In the genomic region with DNA sequence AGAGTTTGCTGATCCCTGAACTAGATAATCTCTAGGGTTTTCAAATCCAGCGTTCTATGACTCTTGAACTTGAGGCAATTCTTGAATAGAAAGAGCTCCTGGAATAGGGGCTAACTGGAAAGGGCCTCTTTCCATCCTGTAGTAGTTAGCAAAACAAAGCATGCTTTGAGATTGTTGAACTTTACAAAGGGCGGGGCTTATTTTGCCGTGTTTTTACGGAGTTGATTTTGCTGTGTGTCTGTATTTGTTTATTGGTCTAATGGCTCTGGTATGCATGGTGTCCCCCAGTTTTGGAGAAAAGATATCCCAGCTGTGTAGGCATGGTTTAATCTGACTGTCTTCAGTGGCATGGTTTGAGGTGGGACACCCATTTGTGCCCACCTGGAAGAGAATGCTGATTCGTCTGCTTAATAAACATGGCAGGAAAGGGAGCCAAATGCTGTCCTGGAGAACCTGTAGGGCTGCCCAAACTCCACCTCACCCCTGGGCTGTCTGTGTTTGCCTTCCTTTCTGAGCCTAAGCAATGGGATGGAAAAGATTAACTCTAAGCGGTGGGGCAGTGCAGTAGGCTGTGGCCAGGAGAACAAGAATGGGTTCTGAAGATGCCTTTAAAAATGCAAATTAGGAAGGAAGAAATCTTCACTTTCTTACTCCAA, we compare ENCODE assay signal across 1 cellular context.
TF ChIP-seq lines count a peak whose summit lies in the region.

No MANE protein-coding gene starts in this region.

TF ChIP-seq in H1, 55 proteins besides CTCF, POLR2A, EP300 and RAD21:
- TF ChIP-seq CBX8 (IDR thresholded peaks at IDR 0.05; ENCODE audit: borderline replicate concordance, low read depth, low read length), result no peak
